Comparison of ENCODE assay signal across 5 cellular contexts in the genomic region with DNA sequence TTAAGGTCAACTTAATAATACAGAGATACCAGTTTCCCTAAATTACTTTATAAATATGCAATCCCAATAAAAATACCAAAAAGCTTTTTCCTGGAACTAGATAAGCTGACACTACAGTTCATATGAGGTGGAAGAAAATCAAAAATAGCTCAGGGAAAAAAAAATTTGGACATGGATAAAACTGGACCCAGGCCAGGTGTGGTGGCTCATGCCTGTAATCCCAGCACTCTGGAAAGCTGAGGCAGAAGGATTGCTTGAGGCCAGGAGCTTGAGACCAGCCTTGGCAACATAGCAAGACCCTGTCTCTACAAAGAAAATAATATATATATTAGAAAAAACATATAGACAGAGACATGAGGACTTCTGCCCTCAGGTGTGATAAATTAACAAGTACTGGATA. TPM values are rescaled to one million over a fixed set of nuclear protein-coding genes. Genes with fewer than 3 reads are reported as not detected.
"Had no signal": no experiment of that assay in that cellular context is flagged by ENCODE, and none has a peak within 500 bp of the region (broad histone marks: within the 10 kb centered on the region; RNA-seq: fewer than 3 reads in every experiment).

No MANE protein-coding gene starts in this region.

RNA-seq across cellular contexts. Expression of gene SPDYE5, which starts 14.7 kb away (rescaled TPM):
- total RNA-seq: GM23338, H1, H9, HT-29, IMR-90 had no signal
- polyA plus RNA-seq: H1, IMR-90 had no signal
